1 cellular context compared by ENCODE assay signal in genomic region chr17:46870116-46870803, GRCh38.
A peak's percentile ranks its signal among the peaks of the same experiment; 100 is the strongest.
TF ChIP-seq lines count a peak whose summit lies in the region.

No MANE protein-coding gene starts in this region.

TF ChIP-seq in HepG2, 621 proteins besides CTCF, POLR2A, EP300 and RAD21 (continued from another document and continues in another):
- TF ChIP-seq ZNF280D (CRISPR knock-in tag; IDR thresholded peaks at IDR 0.05) (no peak; the same call in 1 of the 2 replicates), ARID2 (CRISPR knock-in tag; IDR thresholded peaks at IDR 0.05; ENCODE audit: borderline replicate concordance) (no peak), MED8 (CRISPR knock-in tag; IDR thresholded peaks at IDR 0.05; ENCODE audit: insufficient replicate concordance) (no peak), ZNF7 (CRISPR knock-in tag; IDR thresholded peaks at IDR 0.05) (no peak), HDAC2 (CRISPR knock-in tag; IDR thresholded peaks at IDR 0.05) (peak; percentile 60; the same call in 1 of the 2 replicates), KAT8 (CRISPR knock-in tag; IDR thresholded peaks at IDR 0.05) (peak; percentile 44; the same call in 1 of the 2 replicates), ZNF3 (CRISPR knock-in tag; IDR thresholded peaks at IDR 0.05) (no peak), ZNF264 (CRISPR knock-in tag; IDR thresholded peaks at IDR 0.05) (no peak), ZC3H4 (CRISPR knock-in tag; IDR thresholded peaks at IDR 0.05; ENCODE audit: borderline replicate concordance) (no peak), NR2F2 (IDR thresholded peaks at IDR 0.05; ENCODE audit: borderline replicate concordance, low read depth) (0 out of 2 replicates have a peak, but pooled peaks have one; percentile 31), SRSF9 (IDR thresholded peaks at IDR 0.05; ENCODE audit: borderline replicate concordance, insufficient read depth, low read depth, low read length, poor library complexity, severe bottlenecking) (no peak), TFAP4 (IDR thresholded peaks at IDR 0.05; ENCODE audit: borderline replicate concordance, low read depth) (peak; percentile 82; the same call in 1 of the 2 replicates), MEF2D (CRISPR knock-in tag; IDR thresholded peaks at IDR 0.05) (peak; percentile 58; the same call in 1 of the 2 replicates), ZNF749 (CRISPR knock-in tag; IDR thresholded peaks at IDR 0.05; ENCODE audit: borderline replicate concordance) (no peak), FOSL1 (CRISPR knock-in tag; IDR thresholded peaks at IDR 0.05; ENCODE audit: borderline replicate concordance) (no peak), ZBTB39 (CRISPR knock-in tag; IDR thresholded peaks at IDR 0.05) (no peak), ZNF75D (CRISPR knock-in tag; IDR thresholded peaks at IDR 0.05; ENCODE audit: borderline replicate concordance) (no peak), KDM3A (CRISPR knock-in tag; IDR thresholded peaks at IDR 0.05; ENCODE audit: low read depth) (no peak), ZNF317 (CRISPR knock-in tag; IDR thresholded peaks at IDR 0.05) (0 out of 2 replicates have a peak, but pooled peaks have one; percentile 38), ZNF530 (CRISPR knock-in tag; IDR thresholded peaks at IDR 0.05; ENCODE audit: low read depth) (no peak), ZNF274 (CRISPR knock-in tag; IDR thresholded peaks at IDR 0.05) (no peak), ZNF232 (CRISPR knock-in tag; IDR thresholded peaks at IDR 0.05; ENCODE audit: borderline replicate concordance) (peak; percentile 53; the same call in 1 of the 2 replicates), ZFP36L2 (CRISPR knock-in tag; IDR thresholded peaks at IDR 0.05) (no peak), HES4 (CRISPR knock-in tag; IDR thresholded peaks at IDR 0.05; ENCODE audit: borderline replicate concordance) (no peak), PHF21A (CRISPR knock-in tag; IDR thresholded peaks at IDR 0.05) (peak; percentile 89), EZH2 (conservative IDR thresholded peaks at IDR 0.05; ENCODE audit: low read depth, low read length) (no peak), TGIF2 (CRISPR knock-in tag; IDR thresholded peaks at IDR 0.05) (peak; percentile 80), TRAFD1 (CRISPR knock-in tag; IDR thresholded peaks at IDR 0.05; ENCODE audit: borderline replicate concordance) (no peak), ZNF674 (CRISPR knock-in tag; IDR thresholded peaks at IDR 0.05; ENCODE audit: low read depth) (no peak), ZNF605 (CRISPR knock-in tag; IDR thresholded peaks at IDR 0.05) (peak; percentile 31; the same call in 1 of the 2 replicates), MYPOP (CRISPR knock-in tag; IDR thresholded peaks at IDR 0.05) (0 out of 2 replicates have a peak, but pooled peaks have one; percentile 31), ZNF510 (CRISPR knock-in tag; IDR thresholded peaks at IDR 0.05; ENCODE audit: low read depth) (no peak), ZBTB25 (CRISPR knock-in tag; IDR thresholded peaks at IDR 0.05) (0 out of 2 replicates have a peak, but pooled peaks have one; percentile 35), ZNF550 (CRISPR knock-in tag; IDR thresholded peaks at IDR 0.05; ENCODE audit: borderline replicate concordance) (no peak), PPARG (CRISPR knock-in tag; conservative IDR thresholded peaks at IDR 0.05) (no peak), REPIN1 (CRISPR knock-in tag; IDR thresholded peaks at IDR 0.05; ENCODE audit: borderline replicate concordance, low read depth) (peak; percentile 67; the same call in 1 of the 2 replicates), STAT6 (CRISPR knock-in tag; IDR thresholded peaks at IDR 0.05; ENCODE audit: borderline replicate concordance) (no peak), NCOA1 (CRISPR knock-in tag; IDR thresholded peaks at IDR 0.05) (no peak), ZFP1 (CRISPR knock-in tag; IDR thresholded peaks at IDR 0.05) (no peak), SRSF4 (IDR thresholded peaks at IDR 0.05; ENCODE audit: low read depth, low read length, poor library complexity, severe bottlenecking) (no peak), ZNF282 (IDR thresholded peaks at IDR 0.05; ENCODE audit: partially characterized antibody) (no peak), SP2 (CRISPR knock-in tag; IDR thresholded peaks at IDR 0.05) (no peak), FOXK2 (IDR thresholded peaks at IDR 0.05) (no peak), ZNF724P (CRISPR knock-in tag; IDR thresholded peaks at IDR 0.05; ENCODE audit: borderline replicate concordance) (0 out of 2 replicates have a peak, but pooled peaks have one; percentile 43), ZNF251 (CRISPR knock-in tag; IDR thresholded peaks at IDR 0.05) (no peak), PAF1 (CRISPR knock-in tag; IDR thresholded peaks at IDR 0.05) (no peak), RFX5 (IDR thresholded peaks at IDR 0.05; ENCODE audit: low read depth, low read length) (no peak), NBN (conservative IDR thresholded peaks at IDR 0.05) (no peak), ZNF234 (CRISPR knock-in tag; conservative IDR thresholded peaks at IDR 0.05) (no peak), HOXA7 (CRISPR knock-in tag; IDR thresholded peaks at IDR 0.05) (no peak), ZNF747 (CRISPR knock-in tag; IDR thresholded peaks at IDR 0.05; ENCODE audit: borderline replicate concordance) (no peak; the same call in 1 of the 2 replicates), ZNF776 (CRISPR knock-in tag; IDR thresholded peaks at IDR 0.05) (no peak), SRSF1 (optimal IDR thresholded peaks at IDR 0.05; ENCODE audit: low read depth, low read length) (no peak), JDP2 (CRISPR knock-in tag; IDR thresholded peaks at IDR 0.05; ENCODE audit: borderline replicate concordance) (no peak), CCDC6 (CRISPR knock-in tag; IDR thresholded peaks at IDR 0.05) (0 out of 2 replicates have a peak, but pooled peaks have one; percentile 17), MBD4 (IDR thresholded peaks at IDR 0.05; ENCODE audit: borderline replicate concordance, low read length) (no peak), RBM22 (optimal IDR thresholded peaks at IDR 0.05; ENCODE audit: low read length) (no peak), REXO4 (CRISPR knock-in tag; IDR thresholded peaks at IDR 0.05; ENCODE audit: borderline replicate concordance) (no peak)
